Comparison of ENCODE assay signal across 9 cellular contexts in genomic region chrX:37350034-37350365, GRCh38. TPM values are rescaled to one million over a fixed set of nuclear protein-coding genes. Genes with fewer than 3 reads are reported as not detected.
DNase-seq lines count a peak whose midpoint lies in the region; ATAC-seq and TF ChIP-seq lines count a peak whose summit lies in the region.
"Had no signal": no experiment of that assay in that cellular context is flagged by ENCODE, and none has a peak within 500 bp of the region (broad histone marks: within the 10 kb centered on the region; RNA-seq: fewer than 3 reads in every experiment).

No MANE protein-coding gene starts in this region.

- no peaks in the 10 kb centered on the region for H3K9me3 ChIP-seq in right atrium auricular region

- no peak for ATAC-seq in WTC11
- ATAC-seq in sciatic nerve: peak; percentile 38
- ATAC-seq in GM18873 (IDR thresholded peaks at IDR 0.05; ENCODE audit: low FRiP score, unreplicated experiment): no peak
- no peak for ATAC-seq in GM19328 (IDR thresholded peaks at IDR 0.05; ENCODE audit: unreplicated experiment)

- intact Hi-C loops in sciatic nerve (cut with DNase I): no loop called here

- POLR2A ChIA-PET in WTC11 (lab: Charles Lee): no interaction called here

- no peaks in the 10 kb centered on the region for H3K9me3 Mint-ChIP-seq in WTC11

- TF ChIP-seq CTCF in WTC11 (IDR thresholded peaks at IDR 0.05) (no peak), right atrium auricular region (IDR thresholded peaks at IDR 0.05) (no peak)

- CTCF ChIA-PET in WTC11 (lab: Charles Lee): no interaction called here

- H3K36me3 ChIP-seq in right atrium auricular region: no peaks in the 10 kb centered on the region

- peaks cover 32% of the 10 kb centered on the region for H3K4me1 Mint-ChIP-seq in WTC11

- H3K4me3 ChIP-seq in right atrium auricular region: peak overlapping the region; percentile 55 to 62

- no peaks in the 10 kb centered on the region for H3K27me3 ChIP-seq in right atrium auricular region

- H3K27ac Mint-ChIP-seq in WTC11: peak overlapping the region; percentile 90

- no peaks in the 10 kb centered on the region; the same call in 1 of the 2 replicates for H3K27me3 Mint-ChIP-seq in WTC11 (ENCODE audit: low read depth)

- no peaks in the 10 kb centered on the region for H3K4me1 ChIP-seq in right atrium auricular region

- no peaks in the 10 kb centered on the region for H3K36me3 Mint-ChIP-seq in WTC11

- H3K4me3 Mint-ChIP-seq in WTC11: peak overlapping the region; percentile 89

- H3K27ac ChIP-seq in right atrium auricular region: peak overlapping the region; percentile 81 to 86

- DNase-seq in H4 (ENCODE audit: low spot score) (peak; percentile 3), WTC11 (ENCODE audit: low spot score) (no peak), right atrium auricular region (ENCODE audit: low spot score) (no peak), sciatic nerve (ENCODE audit: low spot score) (no peak), NCI-H226 (no peak), NCI-H2196 treated with DMSO at 0.1 percent for 48 hours (lab: John Stamatoyannopoulos, UW; ENCODE audit: unreplicated experiment) (no peak)
- DNase-seq: effector CD4-positive, alpha-beta T cell had no signal

TF ChIP-seq in WTC11, 78 proteins besides CTCF, POLR2A, EP300 and RAD21:
- TF ChIP-seq SMAD4 (CRISPR knock-in tag; IDR thresholded peaks at IDR 0.05) (no peak), HMGA2 (CRISPR knock-in tag; IDR thresholded peaks at IDR 0.05) (no peak), ATF1 (CRISPR knock-in tag; IDR thresholded peaks at IDR 0.05) (no peak), ELF4 (CRISPR knock-in tag; IDR thresholded peaks at IDR 0.05; ENCODE audit: low read depth) (no peak), RORB (CRISPR knock-in tag; IDR thresholded peaks at IDR 0.05) (no peak), NR2C2 (CRISPR knock-in tag; IDR thresholded peaks at IDR 0.05) (no peak), GRHL2 (CRISPR knock-in tag; IDR thresholded peaks at IDR 0.05; ENCODE audit: insufficient replicate concordance, severe bottlenecking) (no peak), GABPB1 (CRISPR knock-in tag; IDR thresholded peaks at IDR 0.05) (no peak), KAT7 (CRISPR knock-in tag; IDR thresholded peaks at IDR 0.05; ENCODE audit: borderline replicate concordance) (no peak), EMX1 (CRISPR knock-in tag; IDR thresholded peaks at IDR 0.05) (no peak), ZNF416 (CRISPR knock-in tag; IDR thresholded peaks at IDR 0.05) (no peak), ZNF396 (CRISPR knock-in tag; IDR thresholded peaks at IDR 0.05; ENCODE audit: borderline replicate concordance) (no peak), CDX4 (CRISPR knock-in tag; IDR thresholded peaks at IDR 0.05; ENCODE audit: borderline replicate concordance) (no peak), JUN (CRISPR knock-in tag; IDR thresholded peaks at IDR 0.05) (no peak), ZNF263 (CRISPR knock-in tag; IDR thresholded peaks at IDR 0.05; ENCODE audit: low read depth) (no peak)
- TF ChIP-seq, protein P1, sequence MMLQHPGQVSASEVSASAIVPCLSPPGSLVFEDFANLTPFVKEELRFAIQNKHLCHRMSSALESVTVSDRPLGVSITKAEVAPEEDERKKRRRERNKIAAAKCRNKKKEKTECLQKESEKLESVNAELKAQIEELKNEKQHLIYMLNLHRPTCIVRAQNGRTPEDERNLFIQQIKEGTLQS (CRISPR knock-in tag; conservative IDR thresholded peaks at IDR 0.05): no peak
- TF ChIP-seq, protein P2, sequence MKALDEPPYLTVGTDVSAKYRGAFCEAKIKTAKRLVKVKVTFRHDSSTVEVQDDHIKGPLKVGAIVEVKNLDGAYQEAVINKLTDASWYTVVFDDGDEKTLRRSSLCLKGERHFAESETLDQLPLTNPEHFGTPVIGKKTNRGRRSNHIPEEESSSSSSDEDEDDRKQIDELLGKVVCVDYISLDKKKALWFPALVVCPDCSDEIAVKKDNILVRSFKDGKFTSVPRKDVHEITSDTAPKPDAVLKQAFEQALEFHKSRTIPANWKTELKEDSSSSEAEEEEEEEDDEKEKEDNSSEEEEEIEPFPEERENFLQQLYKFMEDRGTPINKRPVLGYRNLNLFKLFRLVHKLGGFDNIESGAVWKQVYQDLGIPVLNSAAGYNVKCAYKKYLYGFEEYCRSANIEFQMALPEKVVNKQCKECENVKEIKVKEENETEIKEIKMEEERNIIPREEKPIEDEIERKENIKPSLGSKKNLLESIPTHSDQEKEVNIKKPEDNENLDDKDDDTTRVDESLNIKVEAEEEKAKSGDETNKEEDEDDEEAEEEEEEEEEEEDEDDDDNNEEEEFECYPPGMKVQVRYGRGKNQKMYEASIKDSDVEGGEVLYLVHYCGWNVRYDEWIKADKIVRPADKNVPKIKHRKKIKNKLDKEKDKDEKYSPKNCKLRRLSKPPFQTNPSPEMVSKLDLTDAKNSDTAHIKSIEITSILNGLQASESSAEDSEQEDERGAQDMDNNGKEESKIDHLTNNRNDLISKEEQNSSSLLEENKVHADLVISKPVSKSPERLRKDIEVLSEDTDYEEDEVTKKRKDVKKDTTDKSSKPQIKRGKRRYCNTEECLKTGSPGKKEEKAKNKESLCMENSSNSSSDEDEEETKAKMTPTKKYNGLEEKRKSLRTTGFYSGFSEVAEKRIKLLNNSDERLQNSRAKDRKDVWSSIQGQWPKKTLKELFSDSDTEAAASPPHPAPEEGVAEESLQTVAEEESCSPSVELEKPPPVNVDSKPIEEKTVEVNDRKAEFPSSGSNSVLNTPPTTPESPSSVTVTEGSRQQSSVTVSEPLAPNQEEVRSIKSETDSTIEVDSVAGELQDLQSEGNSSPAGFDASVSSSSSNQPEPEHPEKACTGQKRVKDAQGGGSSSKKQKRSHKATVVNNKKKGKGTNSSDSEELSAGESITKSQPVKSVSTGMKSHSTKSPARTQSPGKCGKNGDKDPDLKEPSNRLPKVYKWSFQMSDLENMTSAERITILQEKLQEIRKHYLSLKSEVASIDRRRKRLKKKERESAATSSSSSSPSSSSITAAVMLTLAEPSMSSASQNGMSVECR (CRISPR knock-in tag; IDR thresholded peaks at IDR 0.05; ENCODE audit: borderline replicate concordance): no peak
- TF ChIP-seq, protein P3, sequence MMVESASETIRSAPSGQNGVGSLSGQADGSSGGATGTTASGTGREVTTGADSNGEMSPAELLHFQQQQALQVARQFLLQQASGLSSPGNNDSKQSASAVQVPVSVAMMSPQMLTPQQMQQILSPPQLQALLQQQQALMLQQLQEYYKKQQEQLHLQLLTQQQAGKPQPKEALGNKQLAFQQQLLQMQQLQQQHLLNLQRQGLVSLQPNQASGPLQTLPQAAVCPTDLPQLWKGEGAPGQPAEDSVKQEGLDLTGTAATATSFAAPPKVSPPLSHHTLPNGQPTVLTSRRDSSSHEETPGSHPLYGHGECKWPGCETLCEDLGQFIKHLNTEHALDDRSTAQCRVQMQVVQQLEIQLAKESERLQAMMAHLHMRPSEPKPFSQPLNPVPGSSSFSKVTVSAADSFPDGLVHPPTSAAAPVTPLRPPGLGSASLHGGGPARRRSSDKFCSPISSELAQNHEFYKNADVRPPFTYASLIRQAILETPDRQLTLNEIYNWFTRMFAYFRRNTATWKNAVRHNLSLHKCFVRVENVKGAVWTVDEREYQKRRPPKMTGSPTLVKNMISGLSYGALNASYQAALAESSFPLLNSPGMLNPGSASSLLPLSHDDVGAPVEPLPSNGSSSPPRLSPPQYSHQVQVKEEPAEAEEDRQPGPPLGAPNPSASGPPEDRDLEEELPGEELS (CRISPR knock-in tag; IDR thresholded peaks at IDR 0.05): no peak
TF ChIP-seq in WTC11: peak in this region for 0.

RNA-seq across cellular contexts. Expression of gene PRRG1, which starts 0.8 kb away (rescaled TPM):
- 14.5 and 24.0 TPM in 2 replicates for total RNA-seq in H4 (2014; rRNA removed; shearing (Covaris generic))
- total RNA-seq in WTC11 (2021) (6.7 to 8.1 TPM (median 7.1 TPM) in 3 replicates), right atrium auricular region (10 to 100 TPM; 15.0 to 17.4 TPM), sciatic nerve (28.9 TPM)
